9 cellular contexts compared by ENCODE assay signal in genomic region chr5:142320851-142321560, GRCh38. TPM values are rescaled to one million over a fixed set of nuclear protein-coding genes. Genes with fewer than 3 reads are reported as not detected.
DNase-seq lines count a peak whose midpoint lies in the region; ATAC-seq, FAIRE-seq and TF ChIP-seq lines count a peak whose summit lies in the region.
"Had no signal": no experiment of that assay in that cellular context is flagged by ENCODE, and none has a peak within 500 bp of the region (broad histone marks: within the 10 kb centered on the region; RNA-seq: fewer than 3 reads in every experiment).

No MANE protein-coding gene starts in this region.

- peak overlapping the region; percentile 83 for H3K4me2 ChIP-seq in HepG2 (ENCODE audit: low read depth, low read length)

- H3K27ac Mint-ChIP-seq in activated naive CD4-positive, alpha-beta T cell treated with anti-CD3 and anti-CD28 coated beads, Interleukin-2, amount 50 U/mL, for 24 hours: peak overlapping the region; percentile 46
- no peak overlapping the region for H3K27ac Mint-ChIP-seq in activated naive CD4-positive, alpha-beta T cell treated with anti-CD3 and anti-CD28 coated beads, Interleukin-2, amount 10 ng/mL, durations not matched to agents 7 days and 5 days
- peak overlapping the region; percentile 82 for H3K27ac Mint-ChIP-seq in MCF 10A (ENCODE audit: low read depth, unreplicated experiment)
- H3K27ac Mint-ChIP-seq: IgD-negative memory B cell had no signal

- no peak overlapping the region for H3K4me3 Mint-ChIP-seq in activated naive CD4-positive, alpha-beta T cell treated with anti-CD3 and anti-CD28 coated beads, Interleukin-2, amount 50 U/mL, for 24 hours
- no peak overlapping the region for H3K4me3 Mint-ChIP-seq in activated naive CD4-positive, alpha-beta T cell treated with anti-CD3 and anti-CD28 coated beads, Interleukin-2, amount 10 ng/mL, durations not matched to agents 7 days and 5 days
- H3K4me3 Mint-ChIP-seq in MCF 10A (ENCODE audit: unreplicated experiment): peak overlapping the region; percentile 39

- no peak for TF ChIP-seq POLR2A in HepG2 (IDR thresholded peaks at IDR 0.05; ENCODE audit: insufficient read depth in 1 of 2, low read depth in 2 of 2, low read length in 2 of 2)
- TF ChIP-seq POLR2A in uterus (IDR thresholded peaks at IDR 0.05): no peak

- H3K9me3 Mint-ChIP-seq in activated naive CD4-positive, alpha-beta T cell treated with anti-CD3 and anti-CD28 coated beads, Interleukin-2, amount 50 U/mL, for 24 hours: no peaks in the 10 kb centered on the region
- H3K9me3 Mint-ChIP-seq in activated naive CD4-positive, alpha-beta T cell treated with anti-CD3 and anti-CD28 coated beads, Interleukin-2, amount 10 ng/mL, durations not matched to agents 7 days and 5 days: no peaks in the 10 kb centered on the region
- H3K9me3 Mint-ChIP-seq in MCF 10A (ENCODE audit: unreplicated experiment): no peaks in the 10 kb centered on the region
- H3K9me3 Mint-ChIP-seq: IgD-negative memory B cell had no signal

- no peaks in the 10 kb centered on the region; a peak in 1 of 5 replicates for H3K27me3 ChIP-seq in HepG2 (ENCODE audit: control insufficient read depth in 1 of 2, insufficient read depth in 2 of 2, low read length in 2 of 2)
- H3K27me3 ChIP-seq in uterus: no peaks in the 10 kb centered on the region

- 7% methylated on average over 7 of the region's 8 CpGs for WGBS in HepG2 (ENCODE audit: low lambda C conversion rate)

- in situ Hi-C loops in HepG2 (cut with HindIII; ENCODE audit: extremely low pct_ligation_motif_present, low pct_unique_long_range_greater_than_20kb): loop anchor here (25.0 kb wide), 1 partner anchor 159 kb away; no protein-coding TSS in a partner anchor

- peaks cover 77% of the 10 kb centered on the region for H4K20me1 ChIP-seq in HepG2 (ENCODE audit: insufficient read depth, low read length)

- TF ChIP-seq EP300 in HepG2 (IDR thresholded peaks at IDR 0.05; ENCODE audit: low read depth in 2 of 2, low read length in 2 of 2) (no peak), HepG2 (CRISPR knock-in tag; IDR thresholded peaks at IDR 0.05; ENCODE audit: borderline replicate concordance) (no peak)

- H3K4me3 ChIP-seq in HepG2 (replicated peaks in 1 of 3; ENCODE audit: insufficient read depth in 1 of 3, low read depth in 2 of 3, low read length in 3 of 3) (peak overlapping the region; percentile 62 to 99 (median 98)), uterus (no peak overlapping the region)

- BruUV-seq in MCF 10A (replicated peaks; lab: Mats Ljungman, UMichigan): no TSS peak
- BruUV-seq in HepG2 (replicated peaks; lab: Mats Ljungman, UMichigan): no TSS peak

- no peak for FAIRE-seq in HepG2 (lab: Jason Lieb, UNC)

- H2AFZ ChIP-seq in HepG2 (ENCODE audit: low read length): no peak overlapping the region

- POLR2A ChIA-PET in MCF 10A (lab: Yijun Ruan, JAX): interaction anchor here (0.6 to 9.2 kb wide), 7 partner anchors 9 to 359 kb away, joined by 4 to 150 read pairs (median 5); no protein-coding TSS in a partner anchor
- POLR2A ChIA-PET in HepG2 (lab: Yijun Ruan, JAX): interaction anchor here (0.6 to 10.3 kb wide), 5 partner anchors 11 to 695 kb away, joined by 3 to 122 read pairs (median 4); no protein-coding TSS in a partner anchor

- H3K27me3 Mint-ChIP-seq in activated naive CD4-positive, alpha-beta T cell treated with anti-CD3 and anti-CD28 coated beads, Interleukin-2, amount 50 U/mL, for 24 hours: peaks cover 36% of the 10 kb centered on the region
- H3K27me3 Mint-ChIP-seq in activated naive CD4-positive, alpha-beta T cell treated with anti-CD3 and anti-CD28 coated beads, Interleukin-2, amount 10 ng/mL, durations not matched to agents 7 days and 5 days: peaks cover 72% of the 10 kb centered on the region
- no peaks in the 10 kb centered on the region for H3K27me3 Mint-ChIP-seq in MCF 10A (ENCODE audit: insufficient read depth, unreplicated experiment)

- peak overlapping the region; percentile 54 for H3K27ac ChIP-seq in HepG2 (ENCODE audit: extremely low read length, insufficient read depth, low read length)
- H3K27ac ChIP-seq in uterus: peak overlapping the region; percentile 43 to 75
- no peak overlapping the region for H3K27ac ChIP-seq in caudate nucleus (ENCODE audit: low read depth, low read length)

- no peak for TF ChIP-seq CTCF in MCF 10A (IDR thresholded peaks at IDR 0.05; ENCODE audit: unreplicated experiment)
- no peak for TF ChIP-seq CTCF in HepG2 (CRISPR knock-in tag; IDR thresholded peaks at IDR 0.05)
- TF ChIP-seq CTCF in uterus (IDR thresholded peaks at IDR 0.05): no peak

- H3K36me3 ChIP-seq in HepG2 (replicated peaks in 1 of 2; ENCODE audit: control insufficient read depth in 1 of 2, insufficient read depth in 2 of 2, low read length in 2 of 2) (peaks cover 11 to 28% of the 10 kb centered on the region in 2 experiments), uterus (no peaks in the 10 kb centered on the region)

- intact Hi-C loops in MCF 10A (cut with micrococcal nuclease): loop anchor here (5.0 kb wide), 1 partner anchor 154 kb away; no protein-coding TSS in a partner anchor
- intact Hi-C loops in HepG2 (cut with micrococcal nuclease; ENCODE audit: unreplicated experiment): loop anchor here (1.0 to 5.0 kb wide), 2 partner anchors 66 to 154 kb away; no protein-coding TSS in a partner anchor
- intact Hi-C loops in uterus (cut with DNase I; ENCODE audit: low total_unique reads): no loop called here

- ATAC-seq in HepG2 (peak; percentile 28), HG02852 (IDR thresholded peaks at IDR 0.05; ENCODE audit: unreplicated experiment) (no peak)

- no peaks in the 10 kb centered on the region for H3K36me3 Mint-ChIP-seq in activated naive CD4-positive, alpha-beta T cell treated with anti-CD3 and anti-CD28 coated beads, Interleukin-2, amount 50 U/mL, for 24 hours
- H3K36me3 Mint-ChIP-seq in activated naive CD4-positive, alpha-beta T cell treated with anti-CD3 and anti-CD28 coated beads, Interleukin-2, amount 10 ng/mL, durations not matched to agents 7 days and 5 days: no peaks in the 10 kb centered on the region
- peaks cover 6% of the 10 kb centered on the region for H3K36me3 Mint-ChIP-seq in MCF 10A (ENCODE audit: insufficient read depth, unreplicated experiment)
- H3K36me3 Mint-ChIP-seq: IgD-negative memory B cell had no signal

- TF ChIP-seq RAD21 in HepG2 (CRISPR knock-in tag; IDR thresholded peaks at IDR 0.05): no peak

- peak overlapping the region; percentile 64 for H3K9ac ChIP-seq in HepG2 (ENCODE audit: insufficient read depth, low read depth, low read length)

- peaks cover 52% of the 10 kb centered on the region for H3K4me1 Mint-ChIP-seq in activated naive CD4-positive, alpha-beta T cell treated with anti-CD3 and anti-CD28 coated beads, Interleukin-2, amount 50 U/mL, for 24 hours
- peaks cover 57% of the 10 kb centered on the region for H3K4me1 Mint-ChIP-seq in activated naive CD4-positive, alpha-beta T cell treated with anti-CD3 and anti-CD28 coated beads, Interleukin-2, amount 10 ng/mL, durations not matched to agents 7 days and 5 days
- peaks cover 58% of the 10 kb centered on the region for H3K4me1 Mint-ChIP-seq in MCF 10A (ENCODE audit: insufficient read depth, unreplicated experiment)

- H3K9me3 ChIP-seq in HepG2 (ENCODE audit: low read length) (no peaks in the 10 kb centered on the region), uterus (no peaks in the 10 kb centered on the region)

- no peak for DNase-seq in activated naive CD4-positive, alpha-beta T cell treated with anti-CD3 and anti-CD28 coated beads, Interleukin-2, amount 10 ng/mL, durations not matched to agents 7 days and 5 days
- DNase-seq in MCF 10A (ENCODE audit: unreplicated experiment): peak; percentile 36
- no peak for DNase-seq in HepG2 (ENCODE audit: low spot score)
- DNase-seq in uterus: no peak
- DNase-seq in NCI-H2029 (lab: John Stamatoyannopoulos, UW): no peak
- DNase-seq in caudate nucleus (lab: John Stamatoyannopoulos, UW): no peak

- CTCF ChIA-PET in activated naive CD4-positive, alpha-beta T cell treated with anti-CD3 and anti-CD28 coated beads, Interleukin-2, amount 10 ng/mL, durations not matched to agents 7 days and 5 days (lab: Charles Lee): interaction anchor here (1.1 kb wide), 1 partner anchor 225 kb away, joined by 3 read pairs; no protein-coding TSS in a partner anchor
- CTCF ChIA-PET in MCF 10A (lab: Yijun Ruan, JAX) (interaction anchor here (0.6 to 6.7 kb wide), 8 partner anchors 10 to 619 kb away, joined by 3 to 49 read pairs (median 4); no protein-coding TSS in a partner anchor), HepG2 (lab: Yijun Ruan, JAX; ENCODE audit: low intra/inter-chr PET ratio, low total read pairs) (interaction anchor here (0.8 kb wide), 1 partner anchor 228 kb away, joined by 5 read pairs; no protein-coding TSS in a partner anchor)

- peaks cover 92% of the 10 kb centered on the region for H3K79me2 ChIP-seq in HepG2 (ENCODE audit: insufficient read depth, low read length)

- H3K4me1 ChIP-seq in HepG2 (ENCODE audit: insufficient read depth, low read length) (peaks cover 68% of the 10 kb centered on the region), uterus (peaks cover 0 to 5% of the 10 kb centered on the region in 2 donors)

TF ChIP-seq in HepG2, 621 proteins besides CTCF, POLR2A, EP300 and RAD21 (continues in another document):
- no peak for TF ChIP-seq SUZ12 (IDR thresholded peaks at IDR 0.05; ENCODE audit: low read depth, low read length)

RNA-seq across cellular contexts. Expression of gene SPRY4, which starts 3.8 kb away (rescaled TPM):
- total RNA-seq in MCF 10A (2022) (34.5 and 41.9 TPM in 2 replicates), HepG2 (2016; rRNA removed; fragmentation: Illumina TruSeq; extraction: Trizol) (8.9 and 9.0 TPM in 2 replicates), uterus (10 to 100 TPM in 3 of 4 donors, 1 to 10 TPM in 1; 3.1 to 14.3 (median 12.1) TPM)
- 1.6 and 1.8 TPM in 2 replicates for total RNA-seq in HepG2 (2016; cell fraction: cytosol; rRNA removed; fragmentation: Illumina TruSeq; extraction: Trizol; ENCODE audit: low read depth)
- 8.3 and 8.7 TPM in 2 replicates for total RNA-seq in HepG2 (2016; cell fraction: insoluble cytoplasmic fraction; rRNA removed; fragmentation: Illumina TruSeq; extraction: Trizol)
- total RNA-seq in HepG2 (2016; cell fraction: membrane; rRNA removed; fragmentation: Illumina TruSeq; extraction: Trizol): 5.8 and 6.0 TPM in 2 replicates
- 12.5 and 16.8 TPM in 2 replicates for total RNA-seq in HepG2 (2016; cell fraction: nucleus; rRNA removed; fragmentation: Illumina TruSeq; extraction: Trizol)
- 17.8 and 19.2 TPM in 2 replicates for polyA plus RNA-seq in HepG2 (2011; rRNA removed)
- 10.9 and 12.6 TPM in 2 replicates for polyA plus RNA-seq in HepG2 (2011; cell fraction: cytosol; rRNA removed)
- polyA plus RNA-seq in HepG2 (2011; cell fraction: nucleus; rRNA removed): 61.0 and 63.7 TPM in 2 replicates
- 10.0 and 17.2 TPM in 2 replicates for polyA plus RNA-seq in HepG2 (2012)
- polyA plus RNA-seq in HepG2 (2016; cell fraction: cytosol; fragmentation: Illumina TruSeq; extraction: Trizol; ENCODE audit: low read depth): 0.37 and 0.40 TPM in 2 replicates
- 6.9 and 9.0 TPM in 2 replicates for polyA plus RNA-seq in HepG2 (2016; cell fraction: insoluble cytoplasmic fraction; fragmentation: Illumina TruSeq; extraction: Trizol; ENCODE audit: low read depth)
- 2.0 and 2.1 TPM in 2 replicates for polyA plus RNA-seq in HepG2 (2016; cell fraction: membrane; fragmentation: Illumina TruSeq; extraction: Trizol; ENCODE audit: low read depth)
- 21.3 and 22.7 TPM in 2 replicates for polyA plus RNA-seq in HepG2 (2016; cell fraction: nucleus; fragmentation: Illumina TruSeq; extraction: Trizol; ENCODE audit: insufficient read depth, low read depth)
- polyA minus RNA-seq in HepG2 (2011; rRNA and poly(A)+ RNA removed; ENCODE audit: low replicate concordance): 0.09 and 81.1 TPM in 2 replicates
- polyA minus RNA-seq in HepG2 (2011; cell fraction: cytosol; rRNA and poly(A)+ RNA removed): 21.7 and 22.2 TPM in 2 replicates
- 40.0 and 40.4 TPM in 2 replicates for polyA minus RNA-seq in HepG2 (2011; cell fraction: nucleus; rRNA and poly(A)+ RNA removed)
- polyA plus RNA-seq: IgD-negative memory B cell had no signal

Comparison
In these comparisons a context has a peak if more than half of its experiments do, and no peak if none do; other contexts are left out.
1. H3K4me3 ChIP-seq: peak in HepG2 (3 of 3); none in uterus (0 of 2).